In the genomic region with DNA sequence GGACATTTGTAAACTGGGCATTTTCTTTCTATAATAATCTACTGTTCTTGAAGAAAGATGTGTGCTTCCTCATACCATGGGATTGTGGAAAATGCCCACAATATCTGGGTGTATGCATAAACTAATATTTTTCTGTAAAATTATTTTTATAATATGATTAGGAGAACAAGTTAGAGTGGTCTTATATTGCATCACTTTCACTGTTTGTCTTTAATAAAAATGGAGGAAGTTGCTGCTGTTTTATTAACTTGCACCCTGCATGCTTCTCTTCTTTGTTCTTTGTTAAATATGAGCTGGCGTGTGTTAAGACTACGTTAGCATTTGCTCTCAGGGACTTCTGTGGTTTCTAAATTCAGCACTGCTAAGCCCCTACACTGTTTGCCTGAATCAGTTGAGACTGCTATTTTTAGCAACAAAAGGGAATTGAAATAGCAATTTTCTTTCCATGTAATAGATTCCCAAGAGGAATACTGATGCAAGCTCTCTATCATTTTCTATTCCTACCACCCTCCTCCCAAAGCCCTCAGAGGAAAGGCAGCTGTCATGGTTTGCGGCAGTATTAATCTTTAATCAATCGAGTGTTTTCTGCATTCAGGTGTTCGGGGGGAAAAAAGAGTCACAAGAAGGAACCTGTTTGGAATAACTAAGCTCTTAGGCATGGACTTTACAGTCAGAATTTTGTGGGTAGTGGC, we compare ENCODE assay signal across 10 cellular contexts. TPM values are rescaled to one million over a fixed set of nuclear protein-coding genes. Genes with fewer than 3 reads are reported as not detected.
DNase-seq lines count a peak whose midpoint lies in the region; ATAC-seq, FAIRE-seq and TF ChIP-seq lines count a peak whose summit lies in the region.
"Had no signal": no experiment of that assay in that cellular context is flagged by ENCODE, and none has a peak within 500 bp of the region (broad histone marks: within the 10 kb centered on the region; RNA-seq: fewer than 3 reads in every experiment).

No MANE protein-coding gene starts in this region.

- FAIRE-seq in bronchial epithelial cell (lab: Jason Lieb, UNC) = no peak

- intact Hi-C loops in left lung (cut with DNase I) = no loop called here

- peak; percentile 28 for DNase-seq in AG08395 (ENCODE audit: low spot score)
- DNase-seq in Karpas-422 = peak; percentile 68
- DNase-seq in bronchial epithelial cell (ENCODE audit: low read depth) = peak; percentile 29
- no peak for DNase-seq in left lung
- DNase-seq in SHP77 (lab: John Stamatoyannopoulos, UW) = no peak
- DNase-seq in stimulated activated CD8-positive, alpha-beta memory T cell treated with anti-CD3 and anti-CD28 coated beads, Interleukin-4, amount 100 ng/mL, for 48 hours = no peak
- DNase-seq in stimulated activated CD4-positive, alpha-beta T cell treated with anti-CD3 and anti-CD28 coated beads, Interleukin-12 subunit alpha, Interleukin-12 subunit beta, amount 100 ng/mL, for 4 hours = no peak

- H3K4me3 ChIP-seq in Karpas-422 (ENCODE audit: low read length) (peak overlapping the region; percentile 41), bronchial epithelial cell (ENCODE audit: low read depth, low read length) (no peak overlapping the region), left lung (no peak overlapping the region)

- no peaks in the 10 kb centered on the region for H3K9me2 ChIP-seq in Karpas-422 (replicated peaks; ENCODE audit: insufficient read depth, low read length)

- TF ChIP-seq CTCF in bronchial epithelial cell (IDR thresholded peaks at IDR 0.05; ENCODE audit: insufficient read depth, low read length, severe bottlenecking) (no peak), left lung (IDR thresholded peaks at IDR 0.05) (no peak)

- ATAC-seq in left lung (peak; percentile 55), GM19035 (IDR thresholded peaks at IDR 0.05; ENCODE audit: unreplicated experiment) (no peak)
- ATAC-seq: HCT116, left lobe of liver had no signal

- H3K4me1 ChIP-seq in Karpas-422 (ENCODE audit: low read length) (peaks cover 51% of the 10 kb centered on the region), left lung (peaks cover 6 to 25% of the 10 kb centered on the region in 2 donors)

- peaks cover 97% of the 10 kb centered on the region for H3K79me2 ChIP-seq in Karpas-422 (ENCODE audit: low read length)

- H3K36me3 ChIP-seq in Karpas-422 (ENCODE audit: insufficient read depth, low read length) (peaks cover 38% of the 10 kb centered on the region), bronchial epithelial cell (ENCODE audit: control insufficient read depth, insufficient read depth, low read length) (peaks cover 2% of the 10 kb centered on the region), left lung (peaks cover 0 to 21% of the 10 kb centered on the region in 2 donors)

- H3K27ac ChIP-seq in Karpas-422 (ENCODE audit: low read length) (peak overlapping the region; percentile 94), left lung (peak overlapping the region in 1 of 2 donors; percentile 50)

- H3K4me2 ChIP-seq in Karpas-422 (ENCODE audit: low read depth, low read length, poor library complexity, severe bottlenecking) = peak overlapping the region; percentile 63

- no peak overlapping the region for H2AFZ ChIP-seq in Karpas-422 (ENCODE audit: low read length)

- H4K20me1 ChIP-seq in Karpas-422 (ENCODE audit: insufficient read depth, low read depth, low read length) = peaks cover 9% of the 10 kb centered on the region; the same call in 1 of the 2 replicates

- peak overlapping the region; percentile 57 for H3K9ac ChIP-seq in Karpas-422 (ENCODE audit: low read length)

- H3K9me3 ChIP-seq in Karpas-422 (ENCODE audit: low read length) = no peaks in the 10 kb centered on the region
- H3K9me3 ChIP-seq in left lung = no peaks in the 10 kb centered on the region

- no peaks in the 10 kb centered on the region for H3K27me3 ChIP-seq in Karpas-422 (ENCODE audit: low read length)
- no peaks in the 10 kb centered on the region for H3K27me3 ChIP-seq in bronchial epithelial cell (ENCODE audit: control insufficient read depth, insufficient read depth, low read length)
- no peaks in the 10 kb centered on the region for H3K27me3 ChIP-seq in left lung

RNA-seq across cellular contexts. Expression of a gene that starts 56.1 kb away (rescaled TPM):
- total RNA-seq in Karpas-422 (2014; rRNA removed; shearing (Covaris generic); ENCODE audit: low replicate concordance) = 156 and 355 TPM in 2 replicates
- total RNA-seq in bronchial epithelial cell (97.3 and 103 TPM in 2 replicates), left lung (100 to 1,000 TPM; 129 to 150 TPM)

Comparison
In these comparisons a context has a peak if more than half of its experiments do, and no peak if none do; other contexts are left out.
1. DNase-seq: peak in AG08395 (single experiment), Karpas-422 (single experiment) and bronchial epithelial cell (single experiment); none in left lung (0 of 2), SHP77 (0 of 2), stimulated activated CD8-positive, alpha-beta memory T cell treated with anti-CD3 and anti-CD28 coated beads, Interleukin-4, amount 100 ng/mL, for 48 hours (single experiment) and stimulated activated CD4-positive, alpha-beta T cell treated with anti-CD3 and anti-CD28 coated beads, Interleukin-12 subunit alpha, Interleukin-12 subunit beta, amount 100 ng/mL, for 4 hours (single experiment).